ENCODE assay signal across 20 cellular contexts in the genomic region with DNA sequence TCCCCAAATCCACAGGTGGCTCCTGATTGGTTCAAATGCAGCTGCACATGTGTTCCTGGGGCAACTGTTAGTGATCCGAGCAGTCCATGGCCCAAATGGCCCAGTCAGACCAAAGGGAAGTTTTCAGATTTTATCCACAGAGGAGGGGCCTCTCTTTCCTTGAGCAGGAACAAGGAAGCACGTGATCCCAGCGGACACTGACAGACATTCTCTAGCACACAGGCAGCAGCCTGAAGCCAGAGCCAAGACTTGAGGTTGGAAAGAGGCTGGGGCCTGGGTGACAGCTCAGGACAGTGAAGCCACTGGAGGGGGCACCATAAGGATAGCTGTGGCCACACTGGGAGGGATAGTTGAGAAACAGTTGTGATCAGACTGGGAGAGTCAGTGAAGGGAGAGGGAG. TPM values are rescaled to one million over a fixed set of nuclear protein-coding genes. Genes with fewer than 3 reads are reported as not detected.
DNase-seq lines count a peak whose midpoint lies in the region; ATAC-seq and TF ChIP-seq lines count a peak whose summit lies in the region.
"Had no signal": no experiment of that assay in that cellular context is flagged by ENCODE, and none has a peak within 500 bp of the region (broad histone marks: within the 10 kb centered on the region; RNA-seq: fewer than 3 reads in every experiment).

No MANE protein-coding gene starts in this region.

- no peak for TF ChIP-seq CTCF in CD14-positive monocyte (IDR thresholded peaks at IDR 0.05)

- CTCF ChIA-PET in CD8-positive, alpha-beta memory T cell (lab: Charles Lee), result interaction anchor here (1.8 kb wide), 1 partner anchor 100 kb away, joined by 5 read pairs; no protein-coding TSS in a partner anchor

- no peaks in the 10 kb centered on the region for H3K36me3 ChIP-seq in neuronal stem cell (replicated peaks in 1 of 2; ENCODE audit: control insufficient read depth in 2 of 2, insufficient read depth in 2 of 2, low read length in 2 of 2)
- H3K36me3 ChIP-seq in CD8-positive, alpha-beta memory T cell (ENCODE audit: insufficient read depth, low read length), result no peaks in the 10 kb centered on the region
- H3K36me3 ChIP-seq: BLaER1 had no signal

- POLR2A ChIA-PET in CD8-positive, alpha-beta memory T cell (lab: Charles Lee), result no interaction called here

- no peak overlapping the region for H3K4me3 ChIP-seq in neuronal stem cell (ENCODE audit: low read length in 2 of 2)
- H3K4me3 ChIP-seq in CD8-positive, alpha-beta memory T cell (ENCODE audit: low read length), result no peak overlapping the region
- H3K4me3 ChIP-seq: A549, BLaER1, GM23338 had no signal

- H3K4me3 Mint-ChIP-seq in CD14-positive monocyte, result no peak overlapping the region
- no peak overlapping the region for H3K4me3 Mint-ChIP-seq in CD8-positive, alpha-beta memory T cell
- H3K4me3 Mint-ChIP-seq: CD8-positive, alpha-beta T cell; GM23338 had no signal

- H4K8ac ChIP-seq in neuronal stem cell (ENCODE audit: low read depth, low read length), result no peak overlapping the region

- no peaks in the 10 kb centered on the region for H3K9me3 ChIP-seq in neuronal stem cell (replicated peaks in 1 of 2; ENCODE audit: control insufficient read depth in 2 of 2, insufficient read depth in 1 of 2, low read depth in 1 of 2, low read length in 2 of 2)
- no peaks in the 10 kb centered on the region for H3K9me3 ChIP-seq in CD8-positive, alpha-beta memory T cell (ENCODE audit: low read length)
- H3K9me3 ChIP-seq: A549, BLaER1 had no signal

- no peak overlapping the region for H3K4me2 ChIP-seq in neuronal stem cell (ENCODE audit: insufficient read depth, low read length, poor library complexity, severe bottlenecking)
- H3K4me2 ChIP-seq: A549, BLaER1, GM23338 had no signal

- H3K9me3 Mint-ChIP-seq in CD14-positive monocyte, result peaks cover 0 to 1% (median 0%) of the 10 kb centered on the region in 7 donors
- no peaks in the 10 kb centered on the region for H3K9me3 Mint-ChIP-seq in CD8-positive, alpha-beta memory T cell
- H3K9me3 Mint-ChIP-seq: CD8-positive, alpha-beta T cell; GM23338 had no signal

- H2AFZ ChIP-seq in neuronal stem cell (ENCODE audit: low read length), result no peak overlapping the region
- H2AFZ ChIP-seq: GM23338 had no signal

- no peak overlapping the region for H3K9ac ChIP-seq in neuronal stem cell (ENCODE audit: low read depth, low read length, poor library complexity)
- H3K9ac ChIP-seq: BLaER1 had no signal

- no CpG with 5 or more reads among the region's 3 CpGs for WGBS in neuronal stem cell (ENCODE audit: extremely low coverage in 2 of 2, insufficient read length in 2 of 2, insufficient replicate concordance in 1 of 2), 2 donors

- H3K4me1 Mint-ChIP-seq in CD14-positive monocyte, result peaks cover 17% of the 10 kb centered on the region
- H3K4me1 Mint-ChIP-seq in CD8-positive, alpha-beta memory T cell, result peaks cover 7 to 17% (median 8%) of the 10 kb centered on the region in 3 donors

- H3K79me1 ChIP-seq in neuronal stem cell (ENCODE audit: low read depth, low read length), result no peaks in the 10 kb centered on the region

- no peak overlapping the region for H2BK15ac ChIP-seq in neuronal stem cell (ENCODE audit: low read length)

- H3K4ac ChIP-seq in neuronal stem cell (ENCODE audit: low read length), result no peak overlapping the region

- intact Hi-C loops in cardiac septum (cut with DNase I), result no loop called here
- intact Hi-C loops in left cardiac atrium (cut with DNase I), result no loop called here
- intact Hi-C loops in CD14-positive monocyte (cut with micrococcal nuclease), result no loop called here

- H3K4me1 ChIP-seq in neuronal stem cell (ENCODE audit: control insufficient read depth in 2 of 2, insufficient read depth in 1 of 2, low read depth in 1 of 2, low read length in 2 of 2), result no peaks in the 10 kb centered on the region
- no peaks in the 10 kb centered on the region for H3K4me1 ChIP-seq in CD8-positive, alpha-beta memory T cell (ENCODE audit: insufficient read depth, low read length)
- H3K4me1 ChIP-seq: A549 had no signal

- no peak for ATAC-seq in left cardiac atrium
- ATAC-seq in HG03457 (IDR thresholded peaks at IDR 0.05; ENCODE audit: unreplicated experiment), result no peak
- ATAC-seq: A549; CD8-positive, alpha-beta T cell; GM23338; HCT116 had no signal

- peaks cover 0 to 9% (median 8%) of the 10 kb centered on the region in 3 donors for H3K27me3 Mint-ChIP-seq in CD14-positive monocyte (ENCODE audit: low read depth in 3 of 3)
- peaks cover 0 to 16% of the 10 kb centered on the region in 2 donors for H3K27me3 Mint-ChIP-seq in CD8-positive, alpha-beta memory T cell

- H4K91ac ChIP-seq in neuronal stem cell (ENCODE audit: low read depth, low read length, poor library complexity), result no peak overlapping the region

- H3K36me3 Mint-ChIP-seq in CD14-positive monocyte, result no peaks in the 10 kb centered on the region
- H3K36me3 Mint-ChIP-seq in CD8-positive, alpha-beta memory T cell, result no peaks in the 10 kb centered on the region
- H3K36me3 Mint-ChIP-seq: CD8-positive, alpha-beta T cell had no signal

- H3K27me3 ChIP-seq in neuronal stem cell (ENCODE audit: control insufficient read depth in 3 of 3, insufficient read depth in 3 of 3, low read depth in 1 of 3, low read length in 3 of 3), result peaks cover 0 to 78% (median 10%) of the 10 kb centered on the region in 3 experiments
- no peaks in the 10 kb centered on the region for H3K27me3 ChIP-seq in CD8-positive, alpha-beta memory T cell (ENCODE audit: insufficient read depth, low read length, poor library complexity, severe bottlenecking)

- no peak overlapping the region for H2BK120ac ChIP-seq in neuronal stem cell (ENCODE audit: low read depth, low read length)

- no peak overlapping the region for H2BK5ac ChIP-seq in neuronal stem cell (ENCODE audit: low read length)

- H3K27ac Mint-ChIP-seq in CD14-positive monocyte, result no peak overlapping the region
- H3K27ac Mint-ChIP-seq in CD8-positive, alpha-beta memory T cell, result no peak overlapping the region
- H3K27ac Mint-ChIP-seq: CD8-positive, alpha-beta T cell; GM23338 had no signal

- H3K27ac ChIP-seq in neuronal stem cell (replicated peaks; ENCODE audit: low read length), result no peak overlapping the region
- H3K27ac ChIP-seq in CD8-positive, alpha-beta memory T cell (ENCODE audit: low read depth, low read length), result no peak overlapping the region
- H3K27ac ChIP-seq: 22Rv1, A549, BLaER1 had no signal

- DNase-seq in cardiac septum (ENCODE audit: low spot score) (peak; percentile 39), left cardiac atrium (no peak), dermis blood vessel endothelial cell (peak; percentile 19), neuronal stem cell (ENCODE audit: low spot score) (no peak), CD14-positive monocyte (ENCODE audit: low spot score) (no peak)
- no peak for DNase-seq in CD8-positive, alpha-beta memory T cell
- DNase-seq: CD8-positive, alpha-beta T cell; COR-L47; DMS 273 treated with DMSO at 0.1 percent for 48 hours; DMS53; DND-41; EL; H7 had no signal

- no peak overlapping the region for H3K18ac ChIP-seq in neuronal stem cell (ENCODE audit: low read length)

- no peak overlapping the region for H3K14ac ChIP-seq in neuronal stem cell (ENCODE audit: low read length)

- no peak overlapping the region for H2AK5ac ChIP-seq in neuronal stem cell (ENCODE audit: low read depth, low read length)

- peak overlapping the region; percentile 22 for H2BK12ac ChIP-seq in neuronal stem cell (ENCODE audit: low read length)

- no peak overlapping the region for H3K23ac ChIP-seq in neuronal stem cell (ENCODE audit: low read depth, low read length, poor library complexity)

RNA-seq across cellular contexts. Expression of gene ZFP92, which starts 3.5 kb away (rescaled TPM):
- total RNA-seq in cardiac septum (0.40 TPM), left cardiac atrium (1 to 10 TPM in 1 of 2 donors, under 1 TPM in 1; 0.85 to 2.0 TPM), dermis blood vessel endothelial cell (0.51 and 0.70 TPM in 2 replicates)
- polyA plus RNA-seq in neuronal stem cell (2013, experiment 1 of 2), result 0.15 TPM
- 0.11 TPM for polyA plus RNA-seq in neuronal stem cell (2013, experiment 2 of 2)
- under 1 TPM; 0.04 to 0.13 TPM for polyA plus RNA-seq in CD14-positive monocyte
- total RNA-seq in CD8-positive, alpha-beta memory T cell, result 1 to 10 TPM; 1.7 to 1.9 TPM
- polyA plus RNA-seq in CD8-positive, alpha-beta memory T cell, result 0.41 TPM
- total RNA-seq: H7 had no signal

RNA-seq across cellular contexts. Expression of gene PNMA6E, which starts 6.6 kb away (rescaled TPM):
- total RNA-seq in cardiac septum (not detected), left cardiac atrium (not detected), dermis blood vessel endothelial cell (not detected in 2 replicates)
- not detected for polyA plus RNA-seq in neuronal stem cell (2013, experiment 1 of 2)
- polyA plus RNA-seq in neuronal stem cell (2013, experiment 2 of 2), result not detected
- polyA plus RNA-seq in CD14-positive monocyte, result not detected
- not detected for total RNA-seq in CD8-positive, alpha-beta memory T cell
- polyA plus RNA-seq in CD8-positive, alpha-beta memory T cell, result not detected
- total RNA-seq: CD8-positive, alpha-beta T cell; GM23338; H7 had no signal
- polyA plus RNA-seq: A549, AG04450, GM23338 had no signal

RNA-seq across cellular contexts. Expression of gene TREX2, which starts 38.1 kb away (rescaled TPM):
- 0.19 TPM for total RNA-seq in cardiac septum
- total RNA-seq in left cardiac atrium, result under 1 TPM in 1 of 2 donors, not detected in 1; 0.39 TPM
- total RNA-seq in dermis blood vessel endothelial cell, result 0.19 and 4.1 TPM in 2 replicates
- polyA plus RNA-seq in neuronal stem cell (2013, experiment 1 of 2), result 0.08 TPM
- 0.06 TPM for polyA plus RNA-seq in neuronal stem cell (2013, experiment 2 of 2)
- polyA plus RNA-seq in CD14-positive monocyte, result not detected
- total RNA-seq in CD8-positive, alpha-beta memory T cell, result 1 to 10 TPM; 1.9 to 2.3 TPM
- 0.77 TPM for polyA plus RNA-seq in CD8-positive, alpha-beta memory T cell
- polyA plus RNA-seq: AG04450 had no signal

Comparison
In these comparisons a context has a peak if more than half of its experiments do, and no peak if none do; other contexts are left out.
1. DNase-seq: peak in cardiac septum (single experiment) and dermis blood vessel endothelial cell (single experiment); none in left cardiac atrium (single experiment), neuronal stem cell (single experiment), CD14-positive monocyte (single experiment) and CD8-positive, alpha-beta memory T cell (0 of 5).